ENCODE assay signal across 2 cellular contexts in the genomic region with DNA sequence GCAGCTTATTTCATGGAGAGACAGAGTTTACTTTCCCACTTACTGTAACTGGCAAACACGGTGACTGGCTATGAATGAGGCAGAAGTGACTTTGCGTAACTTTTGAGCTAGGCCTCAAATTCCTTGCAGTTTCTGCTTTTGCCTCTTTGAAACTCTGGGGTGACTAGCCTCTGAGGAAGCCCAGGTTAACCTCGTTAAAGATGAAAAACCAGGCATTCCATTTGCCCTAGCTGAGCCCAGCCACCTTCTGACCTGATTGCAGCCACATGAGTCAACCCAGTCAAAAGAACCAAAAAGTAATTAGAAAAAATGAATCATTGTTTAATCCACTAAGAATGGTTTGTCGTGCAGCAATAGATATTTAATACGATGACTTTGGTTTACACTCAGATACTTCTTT.
TF ChIP-seq lines count a peak whose summit lies in the region.

No MANE protein-coding gene starts in this region.

TF ChIP-seq in SK-N-SH treated with all-trans-retinoic acid at 6 μM for 48 hours, 23 proteins besides CTCF, POLR2A, EP300 and RAD21:
- no peak for TF ChIP-seq CREB5 (CRISPR knock-in tag; IDR thresholded peaks at IDR 0.05; ENCODE audit: low read depth)
- TF ChIP-seq ZNF565 (CRISPR knock-in tag; conservative IDR thresholded peaks at IDR 0.05; ENCODE audit: low read depth): no peak
- TF ChIP-seq TSHZ2 (CRISPR knock-in tag; IDR thresholded peaks at IDR 0.05): no peak
- TF ChIP-seq CSDC2 (CRISPR knock-in tag; IDR thresholded peaks at IDR 0.05): no peak
- TF ChIP-seq ISL1 (CRISPR knock-in tag; IDR thresholded peaks at IDR 0.05): peak; percentile 33; the same call in 1 of the 2 replicates
- no peak for TF ChIP-seq RARB (CRISPR knock-in tag; IDR thresholded peaks at IDR 0.05)
- no peak for TF ChIP-seq ZFP30 (CRISPR knock-in tag; IDR thresholded peaks at IDR 0.05)
- no peak for TF ChIP-seq SNAI2 (CRISPR knock-in tag; IDR thresholded peaks at IDR 0.05)

TF ChIP-seq in SK-N-SH, 30 proteins besides CTCF, POLR2A, EP300 and RAD21 (continued from another document):
- TF ChIP-seq, protein P1, sequence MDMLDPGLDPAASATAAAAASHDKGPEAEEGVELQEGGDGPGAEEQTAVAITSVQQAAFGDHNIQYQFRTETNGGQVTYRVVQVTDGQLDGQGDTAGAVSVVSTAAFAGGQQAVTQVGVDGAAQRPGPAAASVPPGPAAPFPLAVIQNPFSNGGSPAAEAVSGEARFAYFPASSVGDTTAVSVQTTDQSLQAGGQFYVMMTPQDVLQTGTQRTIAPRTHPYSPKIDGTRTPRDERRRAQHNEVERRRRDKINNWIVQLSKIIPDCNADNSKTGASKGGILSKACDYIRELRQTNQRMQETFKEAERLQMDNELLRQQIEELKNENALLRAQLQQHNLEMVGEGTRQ (IDR thresholded peaks at IDR 0.05; ENCODE audit: borderline replicate concordance, low read depth, low read length): no peak
- TF ChIP-seq, protein P2, sequence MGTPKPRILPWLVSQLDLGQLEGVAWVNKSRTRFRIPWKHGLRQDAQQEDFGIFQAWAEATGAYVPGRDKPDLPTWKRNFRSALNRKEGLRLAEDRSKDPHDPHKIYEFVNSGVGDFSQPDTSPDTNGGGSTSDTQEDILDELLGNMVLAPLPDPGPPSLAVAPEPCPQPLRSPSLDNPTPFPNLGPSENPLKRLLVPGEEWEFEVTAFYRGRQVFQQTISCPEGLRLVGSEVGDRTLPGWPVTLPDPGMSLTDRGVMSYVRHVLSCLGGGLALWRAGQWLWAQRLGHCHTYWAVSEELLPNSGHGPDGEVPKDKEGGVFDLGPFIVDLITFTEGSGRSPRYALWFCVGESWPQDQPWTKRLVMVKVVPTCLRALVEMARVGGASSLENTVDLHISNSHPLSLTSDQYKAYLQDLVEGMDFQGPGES (IDR thresholded peaks at IDR 0.05; ENCODE audit: low read depth, low read length): no peak
- TF ChIP-seq, protein P3, sequence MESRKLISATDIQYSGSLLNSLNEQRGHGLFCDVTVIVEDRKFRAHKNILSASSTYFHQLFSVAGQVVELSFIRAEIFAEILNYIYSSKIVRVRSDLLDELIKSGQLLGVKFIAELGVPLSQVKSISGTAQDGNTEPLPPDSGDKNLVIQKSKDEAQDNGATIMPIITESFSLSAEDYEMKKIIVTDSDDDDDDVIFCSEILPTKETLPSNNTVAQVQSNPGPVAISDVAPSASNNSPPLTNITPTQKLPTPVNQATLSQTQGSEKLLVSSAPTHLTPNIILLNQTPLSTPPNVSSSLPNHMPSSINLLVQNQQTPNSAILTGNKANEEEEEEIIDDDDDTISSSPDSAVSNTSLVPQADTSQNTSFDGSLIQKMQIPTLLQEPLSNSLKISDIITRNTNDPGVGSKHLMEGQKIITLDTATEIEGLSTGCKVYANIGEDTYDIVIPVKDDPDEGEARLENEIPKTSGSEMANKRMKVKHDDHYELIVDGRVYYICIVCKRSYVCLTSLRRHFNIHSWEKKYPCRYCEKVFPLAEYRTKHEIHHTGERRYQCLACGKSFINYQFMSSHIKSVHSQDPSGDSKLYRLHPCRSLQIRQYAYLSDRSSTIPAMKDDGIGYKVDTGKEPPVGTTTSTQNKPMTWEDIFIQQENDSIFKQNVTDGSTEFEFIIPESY (IDR thresholded peaks at IDR 0.05; ENCODE audit: borderline replicate concordance, low read depth): no peak
- TF ChIP-seq FOXJ3 (CRISPR knock-in tag; IDR thresholded peaks at IDR 0.05): no peak
- TF ChIP-seq CHD2 (IDR thresholded peaks at IDR 0.05; ENCODE audit: low read length, partially characterized antibody): no peak
- no peak for TF ChIP-seq ELF1 (IDR thresholded peaks at IDR 0.05)
- TF ChIP-seq FOSL2 (IDR thresholded peaks at IDR 0.05; ENCODE audit: borderline replicate concordance, low read depth): no peak
- TF ChIP-seq SMC3 (IDR thresholded peaks at IDR 0.05; ENCODE audit: low read depth, low read length): no peak
TF ChIP-seq in SK-N-SH: peak in this region for 0.
